Comparison of ENCODE assay signal across 9 cellular contexts in genomic region chr3:53375019-53375418, GRCh38. TPM values are rescaled to one million over a fixed set of nuclear protein-coding genes. Genes with fewer than 3 reads are reported as not detected.
DNase-seq lines count a peak whose midpoint lies in the region; ATAC-seq and TF ChIP-seq lines count a peak whose summit lies in the region.
"Had no signal": no experiment of that assay in that cellular context is flagged by ENCODE, and none has a peak within 500 bp of the region (broad histone marks: within the 10 kb centered on the region; RNA-seq: fewer than 3 reads in every experiment).

No MANE protein-coding gene starts in this region.

- H3K9me3 ChIP-seq in lung (ENCODE audit: control insufficient read depth in 2 of 2, insufficient read depth in 1 of 2, low read length in 1 of 2), result no peaks in the 10 kb centered on the region

- ATAC-seq in GM18909 (IDR thresholded peaks at IDR 0.05; ENCODE audit: poor library complexity, unreplicated experiment), result peak; percentile 55
- peak; percentile 99 for ATAC-seq in WTC11
- ATAC-seq in lung (ENCODE audit: insufficient read depth, low FRiP score), result peak; percentile 87
- no peak for ATAC-seq in HG03565 (IDR thresholded peaks at IDR 0.05; ENCODE audit: unreplicated experiment)

- CTCF ChIA-PET in WTC11 (lab: Charles Lee), result interaction anchor here (0.6 to 1.5 kb wide), 11 partner anchors 8 to 401 kb away, joined by 3 to 8 read pairs (median 4); partner anchors contain the start of gene CACNA1D

- no peak overlapping the region for H3K27ac ChIP-seq in lung (ENCODE audit: low read depth in 1 of 2, low read length in 1 of 2)

- no peaks in the 10 kb centered on the region for H3K27me3 ChIP-seq in lung (ENCODE audit: control insufficient read depth, insufficient read depth)

- no peak overlapping the region for H3K4me3 ChIP-seq in lung

- TF ChIP-seq CTCF in WTC11 (IDR thresholded peaks at IDR 0.05) (peak; percentile 92), lung (IDR thresholded peaks at IDR 0.05; ENCODE audit: control extremely low read depth, extremely low read depth) (peak; percentile 58)

- POLR2A ChIA-PET in WTC11 (lab: Charles Lee), result interaction anchor here (0.6 kb wide), 1 partner anchor 25 kb away, joined by 7 read pairs; no protein-coding TSS in a partner anchor

- peaks cover 2% of the 10 kb centered on the region for H3K27me3 Mint-ChIP-seq in WTC11 (ENCODE audit: low read depth)

- 53 to 59% methylated on average over 8 of the region's 8 CpGs for WGBS in lung, 2 donors

- H3K36me3 ChIP-seq in lung (ENCODE audit: control insufficient read depth in 2 of 2, insufficient read depth in 2 of 2, low read length in 2 of 2), result no peaks in the 10 kb centered on the region

- no peak overlapping the region for H3K27ac Mint-ChIP-seq in WTC11
- H3K27ac Mint-ChIP-seq: stimulated activated naive CD8-positive, alpha-beta T cell treated with anti-CD3 and anti-CD28 coated beads, Interleukin-15, Interleukin-2, amounts not matched to agents 100 ng/mL and 50 ng/mL, for 24 hours had no signal

- H3K4me1 ChIP-seq in lung (ENCODE audit: control insufficient read depth in 2 of 2, insufficient read depth in 2 of 2, low read length in 2 of 2), result no peaks in the 10 kb centered on the region

- peaks cover 14% of the 10 kb centered on the region for H3K9me3 Mint-ChIP-seq in WTC11
- H3K9me3 Mint-ChIP-seq: stimulated activated naive CD8-positive, alpha-beta T cell treated with anti-CD3 and anti-CD28 coated beads, Interleukin-15, Interleukin-2, amounts not matched to agents 100 ng/mL and 50 ng/mL, for 24 hours had no signal

- peaks cover 11% of the 10 kb centered on the region for H3K4me1 Mint-ChIP-seq in WTC11

- H3K36me3 Mint-ChIP-seq in WTC11, result peaks cover 4% of the 10 kb centered on the region

- H3K4me3 Mint-ChIP-seq in WTC11, result no peak overlapping the region
- H3K4me3 Mint-ChIP-seq: stimulated activated naive CD8-positive, alpha-beta T cell treated with anti-CD3 and anti-CD28 coated beads, Interleukin-15, Interleukin-2, amounts not matched to agents 100 ng/mL and 50 ng/mL, for 24 hours had no signal

- DNase-seq in AG20443 (ENCODE audit: low spot score) (peak; percentile 65), NCI-H1092 (lab: John Stamatoyannopoulos, UW) (peak; percentile 17), WTC11 (ENCODE audit: low spot score) (peak; percentile 87), ecto neural progenitor cell (ENCODE audit: low spot score) (peak; percentile 78), lung (ENCODE audit: low spot score) (peak; percentile 70)
- DNase-seq in stimulated activated CD8-positive, alpha-beta memory T cell treated with anti-CD3 and anti-CD28 coated beads, Interleukin-4, amount 100 ng/mL, for 48 hours, result peak; percentile 83

TF ChIP-seq in WTC11, 78 proteins besides CTCF, POLR2A, EP300 and RAD21:
- no peak for TF ChIP-seq MAX (CRISPR knock-in tag; IDR thresholded peaks at IDR 0.05)
- no peak for TF ChIP-seq AFF4 (CRISPR knock-in tag; IDR thresholded peaks at IDR 0.05; ENCODE audit: borderline replicate concordance)
- no peak for TF ChIP-seq E2F1 (CRISPR knock-in tag; IDR thresholded peaks at IDR 0.05)
- TF ChIP-seq GABPB1 (CRISPR knock-in tag; IDR thresholded peaks at IDR 0.05), result peak; percentile 72
- no peak for TF ChIP-seq HMGXB4 (CRISPR knock-in tag; IDR thresholded peaks at IDR 0.05)
TF ChIP-seq in WTC11: peak in this region for 1.

RNA-seq across cellular contexts. Expression of gene DCP1A, which starts 27.7 kb away (rescaled TPM):
- total RNA-seq in WTC11 (2021), result 16.4 to 19.1 TPM (median 17.4 TPM) in 3 replicates
- 10 to 100 TPM; 19.8 to 29.3 TPM for total RNA-seq in lung
- polyA plus RNA-seq in lung, result 10 to 100 TPM in 1 of 2 donors, 1 to 10 TPM in 1; 5.9 to 10.1 TPM

Comparison
In these comparisons a context has a peak if more than half of its experiments do, and no peak if none do; other contexts are left out.
1. DNase-seq: peak in every context shown above with its lines; median percentile 87 in WTC11; 83 in stimulated activated CD8-positive, alpha-beta memory T cell treated with anti-CD3 and anti-CD28 coated beads, Interleukin-4, amount 100 ng/mL, for 48 hours; 78 in ecto neural progenitor cell; 70 in lung; 65 in AG20443; 17 in NCI-H1092.